In genomic region chr12:132163041-132163910, GRCh38 we compare ENCODE assay signal across 13 cellular contexts. TPM values are rescaled to one million over a fixed set of nuclear protein-coding genes. Genes with fewer than 3 reads are reported as not detected.
DNase-seq lines count a peak whose midpoint lies in the region; ATAC-seq, FAIRE-seq and TF ChIP-seq lines count a peak whose summit lies in the region.
"Had no signal": no experiment of that assay in that cellular context is flagged by ENCODE, and none has a peak within 500 bp of the region (broad histone marks: within the 10 kb centered on the region; RNA-seq: fewer than 3 reads in every experiment).

No MANE protein-coding gene starts in this region.

- no peak for TF ChIP-seq CTCF in WTC11 (IDR thresholded peaks at IDR 0.05)

- H3K4me1 ChIP-seq in right cardiac atrium (ENCODE audit: control insufficient read depth, insufficient read depth, low read length) = no peaks in the 10 kb centered on the region

- FAIRE-seq in urothelium cell line (lab: Jason Lieb, UNC) = peak; percentile 46
- no peak for FAIRE-seq in RCC 7860 (lab: Jason Lieb, UNC)

- H3K9me3 ChIP-seq in right cardiac atrium (ENCODE audit: control insufficient read depth, low read length) = no peaks in the 10 kb centered on the region

- CTCF ChIA-PET in WTC11 (lab: Charles Lee) = interaction anchor here (0.6 to 3.4 kb wide), 10 partner anchors 10 to 251 kb away, joined by 3 to 32 read pairs (median 4); partner anchors contain the start of gene EP400

- H3K27ac ChIP-seq in right cardiac atrium (ENCODE audit: low read length) = no peak overlapping the region

- no peak for DNase-seq in activated naive CD4-positive, alpha-beta T cell treated with Interleukin-2 at 50 U/mL for 16 hours
- DNase-seq in WTC11 (ENCODE audit: low spot score) (no peak), right cardiac atrium (peak; percentile 12 to 51 (median 43)), urothelium cell line (ENCODE audit: low spot score) (no peak), H7 (no peak), GM19240 (ENCODE audit: insufficient read length, low spot score) (no peak), RCC 7860 (ENCODE audit: low spot score) (no peak)
- DNase-seq: activated CD8-positive, alpha-beta memory T cell treated with anti-CD3 and anti-CD28 coated beads, Interleukin-2, amount 50 U/mL, for 4 hours; CD4-positive, CD25-positive, alpha-beta regulatory T cell; cerebellar nuclear complex had no signal

- WGBS in right cardiac atrium = 59% methylated on average over 26 of the region's 26 CpGs

- H3K4me1 Mint-ChIP-seq in activated naive CD4-positive, alpha-beta T cell treated with anti-CD3 and anti-CD28 coated beads, Interleukin-2, amount 50 U/mL, for 24 hours = peaks cover 13% of the 10 kb centered on the region
- H3K4me1 Mint-ChIP-seq in WTC11 = no peaks in the 10 kb centered on the region
- H3K4me1 Mint-ChIP-seq: mesothelial cell of epicardium had no signal

- no peaks in the 10 kb centered on the region for H3K36me3 Mint-ChIP-seq in activated naive CD4-positive, alpha-beta T cell treated with anti-CD3 and anti-CD28 coated beads, Interleukin-2, amount 50 U/mL, for 24 hours
- H3K36me3 Mint-ChIP-seq in WTC11 = no peaks in the 10 kb centered on the region
- H3K36me3 Mint-ChIP-seq: CD4-positive, CD25-positive, alpha-beta regulatory T cell; mesothelial cell of epicardium had no signal

- intact Hi-C loops in right cardiac atrium (cut with DNase I) = loop anchor here in 1 of 4 donors (10.0 kb wide), 1 partner anchor 362 kb away; no protein-coding TSS in a partner anchor

- H3K27me3 Mint-ChIP-seq in activated naive CD4-positive, alpha-beta T cell treated with anti-CD3 and anti-CD28 coated beads, Interleukin-2, amount 50 U/mL, for 24 hours = no peaks in the 10 kb centered on the region
- peaks cover 20% of the 10 kb centered on the region for H3K27me3 Mint-ChIP-seq in WTC11 (ENCODE audit: low read depth)
- H3K27me3 Mint-ChIP-seq: CD4-positive, CD25-positive, alpha-beta regulatory T cell had no signal

- H3K27ac Mint-ChIP-seq in activated naive CD4-positive, alpha-beta T cell treated with anti-CD3 and anti-CD28 coated beads, Interleukin-2, amount 50 U/mL, for 24 hours = no peak overlapping the region
- no peak overlapping the region for H3K27ac Mint-ChIP-seq in WTC11
- H3K27ac Mint-ChIP-seq: CD4-positive, CD25-positive, alpha-beta regulatory T cell; mesothelial cell of epicardium had no signal

- H3K27me3 ChIP-seq in right cardiac atrium (ENCODE audit: control insufficient read depth, insufficient read depth) (no peaks in the 10 kb centered on the region), H7 (ENCODE audit: control insufficient read depth, insufficient read depth, low read length) (no peaks in the 10 kb centered on the region; the same call in 1 of the 2 replicates)

- POLR2A ChIA-PET in WTC11 (lab: Charles Lee) = no interaction called here

- H3K4me3 Mint-ChIP-seq in activated naive CD4-positive, alpha-beta T cell treated with anti-CD3 and anti-CD28 coated beads, Interleukin-2, amount 50 U/mL, for 24 hours = peak overlapping the region; percentile 42
- H3K4me3 Mint-ChIP-seq in WTC11 = no peak overlapping the region
- H3K4me3 Mint-ChIP-seq: mesothelial cell of epicardium had no signal

- ATAC-seq in WTC11 = peak; percentile 40; the same call in 1 of the 2 replicates
- peak; percentile 4 to 5 for ATAC-seq in right cardiac atrium

- H3K36me3 ChIP-seq in H7 (replicated peaks; ENCODE audit: control insufficient read depth, insufficient read depth, low read length) = no peaks in the 10 kb centered on the region

- no peak overlapping the region for H3K4me3 ChIP-seq in right cardiac atrium (ENCODE audit: low read length)
- no peak overlapping the region for H3K4me3 ChIP-seq in H7 (ENCODE audit: insufficient read depth, low read depth, low read length)
- H3K4me3 ChIP-seq: smooth muscle cell had no signal

- no peaks in the 10 kb centered on the region for H3K9me3 Mint-ChIP-seq in activated naive CD4-positive, alpha-beta T cell treated with anti-CD3 and anti-CD28 coated beads, Interleukin-2, amount 50 U/mL, for 24 hours
- peaks cover 15% of the 10 kb centered on the region for H3K9me3 Mint-ChIP-seq in WTC11
- H3K9me3 Mint-ChIP-seq: CD4-positive, CD25-positive, alpha-beta regulatory T cell; mesothelial cell of epicardium had no signal

TF ChIP-seq in WTC11, 78 proteins besides CTCF, POLR2A, EP300 and RAD21:
- TF ChIP-seq ZNF512 (CRISPR knock-in tag; IDR thresholded peaks at IDR 0.05; ENCODE audit: borderline replicate concordance) (no peak), ZNF416 (CRISPR knock-in tag; IDR thresholded peaks at IDR 0.05) (no peak)

RNA-seq across cellular contexts. Expression of gene NOC4L, which starts 19.0 kb away (rescaled TPM):
- total RNA-seq in WTC11 (2021) (38.0 to 41.4 TPM (median 39.6 TPM) in 3 replicates), right cardiac atrium (10 to 100 TPM in 1 of 4 donors, 1 to 10 TPM in 3; 7.7 to 10.1 (median 9.1) TPM)
- polyA plus RNA-seq in right cardiac atrium = 11.0 TPM
- total RNA-seq in H7 (2014; rRNA removed; shearing (Covaris generic)) = 26.0 and 29.1 TPM in 2 replicates

RNA-seq across cellular contexts. Expression of gene DDX51, which starts 19.2 kb away (rescaled TPM):
- 32.7 to 34.2 TPM (median 33.3 TPM) in 3 replicates for total RNA-seq in WTC11 (2021)
- 10 to 100 TPM in 2 of 4 donors, 1 to 10 TPM in 2; 7.4 to 11.7 (median 10.1) TPM for total RNA-seq in right cardiac atrium
- polyA plus RNA-seq in right cardiac atrium = 10.9 TPM
- total RNA-seq in H7 (2014; rRNA removed; shearing (Covaris generic)) = 16.1 and 22.6 TPM in 2 replicates

Comparison
In these comparisons a context has a peak if more than half of its experiments do, and no peak if none do; other contexts are left out.
1. DNase-seq: peak in right cardiac atrium (3 of 3); none in activated naive CD4-positive, alpha-beta T cell treated with Interleukin-2 at 50 U/mL for 16 hours (single experiment), WTC11 (single experiment), urothelium cell line (single experiment), H7 (single experiment), GM19240 (single experiment) and RCC 7860 (single experiment).